Comparison of ENCODE assay signal across 1 cellular context in the genomic region with DNA sequence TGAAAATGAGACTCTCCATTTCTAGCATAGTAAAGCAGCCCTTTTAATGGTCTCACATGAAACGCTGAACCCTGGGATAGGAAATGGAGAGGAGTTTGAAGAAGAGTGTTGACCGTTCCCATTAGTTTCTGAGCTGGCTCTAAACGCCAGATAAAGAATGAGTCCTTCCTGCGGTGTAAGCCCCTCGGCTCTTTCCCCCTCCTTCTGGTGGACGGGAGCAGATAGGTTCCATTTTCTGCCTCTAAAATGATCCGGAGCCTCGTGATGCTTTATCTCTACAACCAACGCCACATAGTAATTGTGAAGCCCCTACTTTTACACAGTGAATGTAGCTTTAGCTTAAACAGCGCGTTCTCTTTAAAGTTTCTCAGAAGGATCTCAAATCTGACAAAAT.
TF ChIP-seq lines count a peak whose summit lies in the region.

No MANE protein-coding gene starts in this region.

TF ChIP-seq in IMR-90, 13 proteins besides CTCF, POLR2A, EP300 and RAD21:
- TF ChIP-seq NFE2L2 (IDR thresholded peaks at IDR 0.05; ENCODE audit: low read depth, low read length) (no peak), MAZ (IDR thresholded peaks at IDR 0.05; ENCODE audit: borderline replicate concordance, low read depth, low read length) (no peak), MAFK (IDR thresholded peaks at IDR 0.05; ENCODE audit: low read depth, low read length) (no peak), MXI1 (IDR thresholded peaks at IDR 0.05; ENCODE audit: borderline replicate concordance, low read depth, low read length) (no peak), CHD1 (IDR thresholded peaks at IDR 0.05; ENCODE audit: low read depth, low read length) (no peak), RCOR1 (IDR thresholded peaks at IDR 0.05; ENCODE audit: insufficient replicate concordance, low read length) (no peak), FOS (IDR thresholded peaks at IDR 0.05; ENCODE audit: low read depth, low read length) (no peak), RFX5 (IDR thresholded peaks at IDR 0.05; ENCODE audit: low read depth, low read length) (no peak), SMC3 (IDR thresholded peaks at IDR 0.05; ENCODE audit: low read depth, low read length) (no peak), CEBPB (IDR thresholded peaks at IDR 0.05; ENCODE audit: low read depth, low read length) (no peak), BHLHE40 (IDR thresholded peaks at IDR 0.05; ENCODE audit: low read depth, low read length) (no peak)
- TF ChIP-seq, protein P1, sequence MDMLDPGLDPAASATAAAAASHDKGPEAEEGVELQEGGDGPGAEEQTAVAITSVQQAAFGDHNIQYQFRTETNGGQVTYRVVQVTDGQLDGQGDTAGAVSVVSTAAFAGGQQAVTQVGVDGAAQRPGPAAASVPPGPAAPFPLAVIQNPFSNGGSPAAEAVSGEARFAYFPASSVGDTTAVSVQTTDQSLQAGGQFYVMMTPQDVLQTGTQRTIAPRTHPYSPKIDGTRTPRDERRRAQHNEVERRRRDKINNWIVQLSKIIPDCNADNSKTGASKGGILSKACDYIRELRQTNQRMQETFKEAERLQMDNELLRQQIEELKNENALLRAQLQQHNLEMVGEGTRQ (IDR thresholded peaks at IDR 0.05; ENCODE audit: low read depth, low read length), result no peak
- TF ChIP-seq, protein P2, sequence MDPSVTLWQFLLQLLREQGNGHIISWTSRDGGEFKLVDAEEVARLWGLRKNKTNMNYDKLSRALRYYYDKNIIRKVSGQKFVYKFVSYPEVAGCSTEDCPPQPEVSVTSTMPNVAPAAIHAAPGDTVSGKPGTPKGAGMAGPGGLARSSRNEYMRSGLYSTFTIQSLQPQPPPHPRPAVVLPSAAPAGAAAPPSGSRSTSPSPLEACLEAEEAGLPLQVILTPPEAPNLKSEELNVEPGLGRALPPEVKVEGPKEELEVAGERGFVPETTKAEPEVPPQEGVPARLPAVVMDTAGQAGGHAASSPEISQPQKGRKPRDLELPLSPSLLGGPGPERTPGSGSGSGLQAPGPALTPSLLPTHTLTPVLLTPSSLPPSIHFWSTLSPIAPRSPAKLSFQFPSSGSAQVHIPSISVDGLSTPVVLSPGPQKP (IDR thresholded peaks at IDR 0.05; ENCODE audit: borderline replicate concordance, low read depth, low read length), result no peak
